10 cellular contexts compared by ENCODE assay signal in the genomic region with DNA sequence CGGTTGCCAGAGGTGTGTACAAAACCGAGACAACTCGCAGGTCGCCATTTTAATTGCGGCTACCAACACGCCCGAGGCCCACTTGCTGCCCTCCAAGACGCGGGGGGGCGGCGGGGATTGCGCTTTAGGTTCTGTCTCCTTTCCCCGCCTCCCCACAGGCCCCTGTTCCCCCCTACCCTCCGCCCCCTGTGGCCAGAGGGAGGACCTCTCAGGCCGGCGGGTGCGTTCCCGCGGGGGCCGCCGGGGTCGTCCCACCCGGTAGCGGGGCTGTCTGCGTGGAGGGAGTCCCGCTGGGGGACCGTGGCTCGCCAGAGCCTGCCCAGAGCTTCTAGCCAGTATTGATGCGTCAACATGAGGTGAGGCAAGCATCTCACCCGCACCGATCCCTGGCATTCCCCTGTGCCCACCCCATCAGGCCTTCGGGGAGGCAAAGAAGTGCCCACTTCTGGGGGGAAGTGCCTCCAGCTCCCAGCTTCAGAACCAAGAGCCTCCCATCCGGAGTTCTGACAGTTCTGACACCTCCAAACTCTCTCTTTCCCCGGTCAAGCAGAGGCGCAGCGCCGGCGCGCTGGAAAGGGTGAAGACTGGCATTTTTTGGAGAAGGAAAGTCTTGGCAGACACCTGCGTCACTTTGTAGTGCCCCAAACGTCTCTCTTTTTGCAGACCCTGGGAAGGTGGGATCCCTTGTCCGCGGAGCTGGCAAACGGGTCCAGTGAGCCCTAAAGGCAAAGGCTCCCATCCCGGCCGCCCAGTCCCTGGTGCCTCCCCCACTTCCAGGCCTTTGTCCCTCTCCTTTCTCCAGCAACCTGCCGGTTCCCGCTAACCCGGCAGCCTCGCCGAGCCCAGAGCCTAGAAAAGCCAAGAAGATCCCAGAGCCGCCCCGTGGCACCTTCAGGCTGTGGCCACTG. TPM values are rescaled to one million over a fixed set of nuclear protein-coding genes. Genes with fewer than 3 reads are reported as not detected.
DNase-seq lines count a peak whose midpoint lies in the region; ATAC-seq and TF ChIP-seq lines count a peak whose summit lies in the region.
"Had no signal": no experiment of that assay in that cellular context is flagged by ENCODE, and none has a peak within 500 bp of the region (broad histone marks: within the 10 kb centered on the region; RNA-seq: fewer than 3 reads in every experiment).

No MANE protein-coding gene starts in this region.

- peak; percentile 42 for DNase-seq in activated T-cell treated with anti-CD3 and anti-CD28 coated beads, Interleukin-2, amount 50 U/mL, for 24 hours
- no peak for DNase-seq in activated T-cell treated with anti-CD3 and anti-CD28 coated beads for 4 hours
- no peak for DNase-seq in activated B cell treated with CpG ODN at 0.5 μM for 24 hours
- DNase-seq in stimulated activated naive B cell treated with anti-CD40 and anti-IgM and Interleukin-4, amounts not matched to agents 10 μg/mL and 1 μg/mL and 100 μg/mL, for 72 hours, result no peak
- no peak for DNase-seq in EL
- DNase-seq in NCI-H774 (lab: John Stamatoyannopoulos, UW), result no peak
- DNase-seq: activated effector memory CD4-positive, alpha-beta T cell treated with Interleukin-2 at 50 U/mL for 16 hours; NCI-H1105 treated with DMSO at 0.1 percent for 48 hours had no signal

- intact Hi-C loops in activated B cell treated with CpG ODN at 0.5 μM for 24 hours (cut with micrococcal nuclease), result loop anchor here (1.0 to 10.0 kb wide), 3 partner anchors 10 to 449 kb away; a partner anchor contains a TSS

- CTCF ChIA-PET in activated B cell treated with CpG ODN at 0.5 μM for 24 hours (lab: Charles Lee), result no interaction called here

- H3K27ac Mint-ChIP-seq in activated T-cell treated with anti-CD3 and anti-CD28 coated beads, Interleukin-2, amount 50 U/mL, for 24 hours, result no peak overlapping the region
- H3K27ac Mint-ChIP-seq in activated B cell treated with CpG ODN at 0.5 μM for 24 hours, result no peak overlapping the region
- peak overlapping the region; percentile 60 for H3K27ac Mint-ChIP-seq in stimulated activated naive B cell treated with anti-CD40 and anti-IgM and Interleukin-4, amounts not matched to agents 10 μg/mL and 1 μg/mL and 100 μg/mL, for 72 hours

- no peaks in the 10 kb centered on the region for H3K9me3 ChIP-seq in iPS-18c (ENCODE audit: control insufficient read depth, insufficient read depth, low read length)

- peaks cover 83% of the 10 kb centered on the region for H3K27me3 Mint-ChIP-seq in activated T-cell treated with anti-CD3 and anti-CD28 coated beads, Interleukin-2, amount 50 U/mL, for 24 hours
- H3K27me3 Mint-ChIP-seq in activated B cell treated with CpG ODN at 0.5 μM for 24 hours, result peaks cover 58% of the 10 kb centered on the region
- H3K27me3 Mint-ChIP-seq in stimulated activated naive B cell treated with anti-CD40 and anti-IgM and Interleukin-4, amounts not matched to agents 10 μg/mL and 1 μg/mL and 100 μg/mL, for 72 hours, result peaks cover 65 to 75% of the 10 kb centered on the region in 2 donors

- no peaks in the 10 kb centered on the region for H3K9me3 Mint-ChIP-seq in activated T-cell treated with anti-CD3 and anti-CD28 coated beads, Interleukin-2, amount 50 U/mL, for 24 hours
- peaks cover 5% of the 10 kb centered on the region for H3K9me3 Mint-ChIP-seq in activated B cell treated with CpG ODN at 0.5 μM for 24 hours
- peaks cover 0 to 7% of the 10 kb centered on the region in 2 donors for H3K9me3 Mint-ChIP-seq in stimulated activated naive B cell treated with anti-CD40 and anti-IgM and Interleukin-4, amounts not matched to agents 10 μg/mL and 1 μg/mL and 100 μg/mL, for 72 hours

- POLR2A ChIA-PET in activated B cell treated with CpG ODN at 0.5 μM for 24 hours (lab: Charles Lee), result no interaction called here

- H3K4me1 Mint-ChIP-seq in activated T-cell treated with anti-CD3 and anti-CD28 coated beads, Interleukin-2, amount 50 U/mL, for 24 hours (ENCODE audit: low read depth), result peaks cover 56% of the 10 kb centered on the region
- peaks cover 48% of the 10 kb centered on the region for H3K4me1 Mint-ChIP-seq in activated B cell treated with CpG ODN at 0.5 μM for 24 hours
- H3K4me1 Mint-ChIP-seq in stimulated activated naive B cell treated with anti-CD40 and anti-IgM and Interleukin-4, amounts not matched to agents 10 μg/mL and 1 μg/mL and 100 μg/mL, for 72 hours, result peaks cover 40 to 85% of the 10 kb centered on the region in 2 donors

- peak overlapping the region; percentile 34; the same call in 1 of the 2 replicates for H3K4me3 ChIP-seq in iPS-18c (ENCODE audit: insufficient read depth, low read depth, low read length)

- peak overlapping the region; percentile 59 for H3K4me3 Mint-ChIP-seq in activated T-cell treated with anti-CD3 and anti-CD28 coated beads, Interleukin-2, amount 50 U/mL, for 24 hours
- H3K4me3 Mint-ChIP-seq in activated B cell treated with CpG ODN at 0.5 μM for 24 hours, result peak overlapping the region; percentile 69
- peak overlapping the region; percentile 56 to 79 for H3K4me3 Mint-ChIP-seq in stimulated activated naive B cell treated with anti-CD40 and anti-IgM and Interleukin-4, amounts not matched to agents 10 μg/mL and 1 μg/mL and 100 μg/mL, for 72 hours

- H3K36me3 Mint-ChIP-seq in activated T-cell treated with anti-CD3 and anti-CD28 coated beads, Interleukin-2, amount 50 U/mL, for 24 hours (ENCODE audit: low read depth), result no peaks in the 10 kb centered on the region
- peaks cover 2% of the 10 kb centered on the region for H3K36me3 Mint-ChIP-seq in activated B cell treated with CpG ODN at 0.5 μM for 24 hours (ENCODE audit: low read depth)
- H3K36me3 Mint-ChIP-seq in stimulated activated naive B cell treated with anti-CD40 and anti-IgM and Interleukin-4, amounts not matched to agents 10 μg/mL and 1 μg/mL and 100 μg/mL, for 72 hours, result peaks cover 9 to 15% of the 10 kb centered on the region in 2 donors

- no peak for ATAC-seq in activated B cell treated with CpG ODN at 0.5 μM for 24 hours (ENCODE audit: low read depth)
- no peak for ATAC-seq in stimulated activated naive B cell treated with anti-CD40 and anti-IgM and Interleukin-4, amounts not matched to agents 10 μg/mL and 1 μg/mL and 100 μg/mL, for 72 hours (replicated peaks)
- ATAC-seq in HG02588 (IDR thresholded peaks at IDR 0.05; ENCODE audit: unreplicated experiment), result no peak

- TF ChIP-seq CTCF in activated B cell treated with CpG ODN at 0.5 μM for 24 hours (IDR thresholded peaks at IDR 0.05), result no peak

RNA-seq across cellular contexts. Expression of a gene that starts 3.1 kb away (rescaled TPM):
- not detected in 2 replicates for total RNA-seq in activated B cell treated with CpG ODN at 0.5 μM for 24 hours
